In genomic region chr15:63165166-63165859, GRCh38 we compare ENCODE assay signal across 1 cellular context.
TF ChIP-seq lines count a peak whose summit lies in the region.

No MANE protein-coding gene starts in this region.

TF ChIP-seq in GM23338, 12 proteins besides CTCF, POLR2A, EP300 and RAD21 (continued from another document):
- TF ChIP-seq ZNF462 (CRISPR knock-in tag; IDR thresholded peaks at IDR 0.05): no peak
TF ChIP-seq in GM23338: peak in this region for 0.
